In the genomic region with DNA sequence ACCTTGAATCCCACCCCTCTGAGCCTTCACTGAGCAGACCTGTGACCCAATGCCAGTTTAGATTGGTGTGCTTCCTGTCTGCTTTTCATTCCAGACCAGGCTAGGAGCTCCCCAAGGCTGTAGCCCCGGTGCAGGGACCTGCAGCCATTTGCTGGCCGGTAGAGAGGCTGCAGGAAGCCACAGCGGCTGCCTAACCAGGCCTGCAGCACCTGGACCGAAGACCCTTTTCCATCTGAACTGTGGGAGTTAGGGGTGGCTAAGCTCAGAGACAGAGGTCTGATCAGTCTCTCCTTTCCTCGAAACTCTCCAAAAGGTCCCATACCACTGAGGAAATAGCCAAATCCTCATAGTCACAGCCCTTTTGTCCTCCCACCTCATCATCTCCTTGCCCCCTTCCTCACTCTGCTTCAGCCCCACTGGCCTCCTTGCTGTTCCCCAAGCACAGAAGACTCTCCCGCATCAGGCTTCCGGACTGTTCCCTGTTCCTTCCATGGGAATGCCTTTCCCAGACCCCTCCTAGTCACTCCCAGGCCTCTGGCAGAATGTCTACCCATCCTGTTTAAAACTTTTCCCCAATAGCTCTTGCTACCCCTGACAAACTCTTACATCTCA, we compare ENCODE assay signal across 8 cellular contexts. TPM values are rescaled to one million over a fixed set of nuclear protein-coding genes. Genes with fewer than 3 reads are reported as not detected.
DNase-seq lines count a peak whose midpoint lies in the region; ATAC-seq and TF ChIP-seq lines count a peak whose summit lies in the region.

No MANE protein-coding gene starts in this region.

- peaks cover 19% of the 10 kb centered on the region for H3K79me1 ChIP-seq in mesenchymal stem cell (replicated peaks; ENCODE audit: low read length, poor library complexity, severe bottlenecking)

- H3K4ac ChIP-seq in mesenchymal stem cell (ENCODE audit: low read depth in 1 of 2, low read length in 2 of 2) = peak overlapping the region in 1 of 2 experiments; percentile 53

- H3K27ac Mint-ChIP-seq in activated CD4-positive, alpha-beta T cell treated with anti-CD3 and anti-CD28 coated beads for 36 hours = peak overlapping the region; percentile 44
- peak overlapping the region; percentile 69 to 86 (median 82) for H3K27ac Mint-ChIP-seq in brain

- H3K4me2 ChIP-seq in mesenchymal stem cell (ENCODE audit: low read length, poor library complexity, severe bottlenecking) = peak overlapping the region; percentile 60

- H2BK12ac ChIP-seq in mesenchymal stem cell (ENCODE audit: low read length in 2 of 2) = peak overlapping the region; percentile 48 to 61

- H3K27me3 Mint-ChIP-seq in activated CD4-positive, alpha-beta T cell treated with anti-CD3 and anti-CD28 coated beads for 36 hours = no peaks in the 10 kb centered on the region
- peaks cover 24% of the 10 kb centered on the region for H3K27me3 Mint-ChIP-seq in brain

- no peak overlapping the region for H4K91ac ChIP-seq in mesenchymal stem cell (ENCODE audit: low read length)

- H3K9me3 ChIP-seq in mesenchymal stem cell (ENCODE audit: control insufficient read depth, low read length) (no peaks in the 10 kb centered on the region), tibial artery (no peaks in the 10 kb centered on the region)

- no peak overlapping the region for H3K23ac ChIP-seq in mesenchymal stem cell (ENCODE audit: low read length in 2 of 2)

- H3K4me1 Mint-ChIP-seq in activated CD4-positive, alpha-beta T cell treated with anti-CD3 and anti-CD28 coated beads for 36 hours = peaks cover 29% of the 10 kb centered on the region
- H3K4me1 Mint-ChIP-seq in brain = peaks cover 36% of the 10 kb centered on the region

- no peak overlapping the region for H2BK5ac ChIP-seq in mesenchymal stem cell (ENCODE audit: low read depth, low read length, poor library complexity, severe bottlenecking)

- H3K27ac ChIP-seq in mesenchymal stem cell (ENCODE audit: low read length, poor library complexity, severe bottlenecking) (no peak overlapping the region), tibial artery (peak overlapping the region; percentile 81 to 84)

- H3K4me3 Mint-ChIP-seq in activated CD4-positive, alpha-beta T cell treated with anti-CD3 and anti-CD28 coated beads for 36 hours = peak overlapping the region; percentile 85
- peak overlapping the region; percentile 81 to 95 (median 88) for H3K4me3 Mint-ChIP-seq in brain

- POLR2A ChIA-PET in activated CD4-positive, alpha-beta T cell treated with anti-CD3 and anti-CD28 coated beads for 36 hours (lab: Charles Lee) = no interaction called here

- no peak overlapping the region for H2BK120ac ChIP-seq in mesenchymal stem cell (ENCODE audit: low read depth, low read length)

- no peak for ATAC-seq in activated CD4-positive, alpha-beta T cell treated with anti-CD3 and anti-CD28 coated beads for 36 hours
- ATAC-seq in GM21360 (IDR thresholded peaks at IDR 0.05; ENCODE audit: unreplicated experiment) = no peak

- TF ChIP-seq CTCF in brain (conservative IDR thresholded peaks at IDR 0.05) = no peak
- TF ChIP-seq CTCF in tibial artery (IDR thresholded peaks at IDR 0.05) = no peak

- H2BK15ac ChIP-seq in mesenchymal stem cell (ENCODE audit: low read depth, poor library complexity, severe bottlenecking) = peak overlapping the region; percentile 63

- peak overlapping the region; percentile 92 for H4K8ac ChIP-seq in mesenchymal stem cell (ENCODE audit: low read length)

- H3K18ac ChIP-seq in mesenchymal stem cell (ENCODE audit: low read depth in 1 of 2, low read length in 2 of 2) = peak overlapping the region; percentile 24 to 68

- H3K4me3 ChIP-seq in mesenchymal stem cell (ENCODE audit: insufficient read depth in 1 of 2, low read depth in 1 of 2, low read length in 2 of 2) (peak overlapping the region in 1 of 2 experiments; percentile 88), tibial artery (peak overlapping the region; percentile 70 to 76)

- H3K9me3 Mint-ChIP-seq in activated CD4-positive, alpha-beta T cell treated with anti-CD3 and anti-CD28 coated beads for 36 hours (ENCODE audit: low read depth) = no peaks in the 10 kb centered on the region
- no peaks in the 10 kb centered on the region for H3K9me3 Mint-ChIP-seq in brain

- 96% methylated on average over 6 of the region's 7 CpGs for WGBS in mesenchymal stem cell

- H3K27me3 ChIP-seq in mesenchymal stem cell (ENCODE audit: control insufficient read depth in 1 of 2, insufficient read depth in 1 of 2, low read length in 2 of 2) (peaks cover 0 to 16% of the 10 kb centered on the region in 2 experiments), tibial artery (no peaks in the 10 kb centered on the region)

- no peak for DNase-seq in activated CD4-positive, alpha-beta T cell treated with anti-CD3 and anti-CD28 coated beads for 36 hours
- no peak for DNase-seq in activated CD4-positive, alpha-beta T cell treated with anti-CD3 and anti-CD28 coated beads for 1 hour
- no peak for DNase-seq in mesenchymal stem cell
- DNase-seq in tibial artery = no peak
- DNase-seq in DMS153 treated with DMSO at 0.1 percent for 48 hours (lab: John Stamatoyannopoulos, UW; ENCODE audit: unreplicated experiment) = no peak
- no peak for DNase-seq in NCI-H1417 treated with DMSO at 0.1 percent for 48 hours (lab: John Stamatoyannopoulos, UW)

- CTCF ChIA-PET in activated CD4-positive, alpha-beta T cell treated with anti-CD3 and anti-CD28 coated beads for 36 hours (lab: Charles Lee) = interaction anchor here (0.7 to 2.7 kb wide), 6 partner anchors 11 to 1229 kb away, joined by 3 to 8 read pairs (median 4); partner anchors contain the start of gene TTC22

- intact Hi-C loops in activated CD4-positive, alpha-beta T cell treated with anti-CD3 and anti-CD28 coated beads for 36 hours (cut with DNase I, micrococcal nuclease) = loop anchor here (1.0 to 10.0 kb wide), 7 partner anchors 49 to 662 kb away; partner anchors contain the start of genes TCEANC2 (in 2 of the 2), TMEM59 (in 2 of the 2), CYB5RL (in 1 of the 2) and DHCR24 (in 1 of the 2)
- intact Hi-C loops in tibial artery (cut with DNase I; ENCODE audit: low total_unique reads) = no loop called here

- peak overlapping the region; percentile 30 for H2AFZ ChIP-seq in mesenchymal stem cell (ENCODE audit: low read depth, low read length)

- peaks cover 3 to 28% of the 10 kb centered on the region in 2 experiments for H3K36me3 ChIP-seq in mesenchymal stem cell (ENCODE audit: control insufficient read depth in 1 of 2, insufficient read depth in 2 of 2, low read depth in 1 of 2, low read length in 2 of 2)
- H3K36me3 ChIP-seq in tibial artery = peaks cover 0 to 19% (median 10%) of the 10 kb centered on the region in 3 donors

- no peak overlapping the region for H3K14ac ChIP-seq in mesenchymal stem cell (ENCODE audit: low read length in 2 of 2)

- peak overlapping the region; percentile 97 for H3K9ac ChIP-seq in mesenchymal stem cell (ENCODE audit: low read length)

- H3K4me1 ChIP-seq in mesenchymal stem cell (ENCODE audit: control insufficient read depth, insufficient read depth, low read depth, low read length) (peaks cover 7% of the 10 kb centered on the region), tibial artery (peaks cover 0 to 18% (median 8%) of the 10 kb centered on the region in 4 donors)

- H2AK5ac ChIP-seq in mesenchymal stem cell (ENCODE audit: low read length, severe bottlenecking) = peak overlapping the region; percentile 19

- H3K36me3 Mint-ChIP-seq in activated CD4-positive, alpha-beta T cell treated with anti-CD3 and anti-CD28 coated beads for 36 hours (ENCODE audit: low read depth) = peaks cover 29% of the 10 kb centered on the region
- H3K36me3 Mint-ChIP-seq in brain = peaks cover 21% of the 10 kb centered on the region

RNA-seq across cellular contexts. Expression of gene TTC4, which starts 0.7 kb away (rescaled TPM):
- total RNA-seq in activated CD4-positive, alpha-beta T cell treated with anti-CD3 and anti-CD28 coated beads for 36 hours = 10 to 100 TPM; 34.4 to 36.1 TPM
- polyA plus RNA-seq in brain (ENCODE audit: insufficient read depth, low read depth, low replicate concordance) = 21.4 TPM
- polyA plus RNA-seq in mesenchymal stem cell (2013, experiment 1 of 2) = 12.7 TPM
- 13.7 TPM for polyA plus RNA-seq in mesenchymal stem cell (2013, experiment 2 of 2)

RNA-seq across cellular contexts. Expression of gene PARS2, which starts 49.3 kb away (rescaled TPM):
- 1 to 10 TPM; 6.3 to 6.8 TPM for total RNA-seq in activated CD4-positive, alpha-beta T cell treated with anti-CD3 and anti-CD28 coated beads for 36 hours
- polyA plus RNA-seq in brain (ENCODE audit: insufficient read depth, low read depth, low replicate concordance) = 6.0 TPM
- 3.6 TPM for polyA plus RNA-seq in mesenchymal stem cell (2013, experiment 1 of 2)
- 3.5 TPM for polyA plus RNA-seq in mesenchymal stem cell (2013, experiment 2 of 2)
